19 cellular contexts compared by ENCODE assay signal in genomic region chr1:110960777-110961420, GRCh38. TPM values are rescaled to one million over a fixed set of nuclear protein-coding genes. Genes with fewer than 3 reads are reported as not detected.
DNase-seq lines count a peak whose midpoint lies in the region; ATAC-seq and TF ChIP-seq lines count a peak whose summit lies in the region.
"Had no signal": no experiment of that assay in that cellular context is flagged by ENCODE, and none has a peak within 500 bp of the region (broad histone marks: within the 10 kb centered on the region; RNA-seq: fewer than 3 reads in every experiment).

No MANE protein-coding gene starts in this region.

- H3K4me2 ChIP-seq in OCI-LY7 (ENCODE audit: low read length) (peak overlapping the region; percentile 6; the same call in 1 of the 2 replicates), PC-9 (no peak overlapping the region)

- H3F3A ChIP-seq in PC-9 (ENCODE audit: insufficient read depth, low read depth) = peaks cover 26% of the 10 kb centered on the region

- H3K9me3 ChIP-seq in right cardiac atrium (ENCODE audit: control insufficient read depth, low read length) (peaks cover 1% of the 10 kb centered on the region), heart right ventricle (peaks cover 0 to 85% (median 12%) of the 10 kb centered on the region in 11 donors), OCI-LY7 (ENCODE audit: low read length) (peaks cover 12% of the 10 kb centered on the region; the same call in 1 of the 2 replicates), testis (no peaks in the 10 kb centered on the region), PC-9 (ENCODE audit: insufficient read depth, low read depth) (peaks cover 35% of the 10 kb centered on the region)
- H3K9me3 ChIP-seq: thyroid gland had no signal

- no peak for TF ChIP-seq CTCF in heart right ventricle (IDR thresholded peaks at IDR 0.05)
- TF ChIP-seq CTCF in OCI-LY7 (conservative IDR thresholded peaks at IDR 0.05; ENCODE audit: low read length) = no peak
- TF ChIP-seq CTCF in fibroblast of villous mesenchyme (IDR thresholded peaks at IDR 0.05; ENCODE audit: insufficient read depth, low read depth, low read length) = no peak
- TF ChIP-seq CTCF in testis (IDR thresholded peaks at IDR 0.05) = no peak
- no peak for TF ChIP-seq CTCF in PC-9 (conservative IDR thresholded peaks at IDR 0.05)

- in situ Hi-C loops in ACHN (cut with HindIII; ENCODE audit: low pct_ligation_motif_present, low pct_unique_long_range_greater_than_20kb, low sequenced_read_pairs) = no loop called here

- ATAC-seq in right cardiac atrium (no peak), heart right ventricle (no peak)
- ATAC-seq: gastroesophageal sphincter, left cardiac atrium, T-helper 17 cell had no signal

- DNase-seq in right cardiac atrium (no peak), heart right ventricle (no peak), OCI-LY7 (ENCODE audit: low spot score) (no peak), fibroblast of villous mesenchyme (ENCODE audit: low read depth) (no peak), testis (no peak), PC-9 (no peak), ACHN (no peak), HCEC 1CT (no peak)
- DNase-seq: amygdala; CD4-positive, alpha-beta memory T cell; central memory CD4-positive, alpha-beta T cell; DMS79 treated with DMSO at 0.1 percent for 48 hours; left cardiac atrium; mesendoderm; NCI-H526 treated with DMSO at 0.1 percent for 48 hours; SIG-M5; T-helper 17 cell; thyroid gland had no signal

- H3K27ac ChIP-seq in right cardiac atrium (ENCODE audit: low read length) = no peak overlapping the region
- H3K27ac ChIP-seq in heart right ventricle = no peak overlapping the region
- no peak overlapping the region for H3K27ac ChIP-seq in OCI-LY7 (ENCODE audit: low read depth, low read length, poor library complexity, severe bottlenecking)
- peak overlapping the region; percentile 9 to 56 for H3K27ac ChIP-seq in testis
- no peak overlapping the region for H3K27ac ChIP-seq in PC-9
- H3K27ac ChIP-seq: gastroesophageal sphincter, thyroid gland had no signal

- H3K79me2 ChIP-seq in OCI-LY7 (ENCODE audit: insufficient read depth, low read depth, low read length) (peaks cover 16% of the 10 kb centered on the region; the same call in 1 of the 2 replicates), PC-9 (ENCODE audit: low read depth) (peaks cover 58% of the 10 kb centered on the region)

- H3K4me3 ChIP-seq in right cardiac atrium (ENCODE audit: low read length) = peak overlapping the region; percentile 9
- no peak overlapping the region for H3K4me3 ChIP-seq in heart right ventricle
- H3K4me3 ChIP-seq in OCI-LY7 (ENCODE audit: low read depth, low read length, poor library complexity, severe bottlenecking) = no peak overlapping the region
- H3K4me3 ChIP-seq in fibroblast of villous mesenchyme (ENCODE audit: low read depth, low read length) = peak overlapping the region; percentile 15
- H3K4me3 ChIP-seq in testis = peak overlapping the region in 1 of 2 donors; percentile 82
- H3K4me3 ChIP-seq in PC-9 = no peak overlapping the region
- H3K4me3 ChIP-seq: gastroesophageal sphincter, thyroid gland had no signal

- H2AFZ ChIP-seq in OCI-LY7 (ENCODE audit: low read length) = no peak overlapping the region
- no peak overlapping the region for H2AFZ ChIP-seq in PC-9

- 91% methylated on average over 2 of the region's 2 CpGs for WGBS in right cardiac atrium
- WGBS in heart right ventricle, 2 donors = 89 to 93% methylated on average over 2 of the region's 2 CpGs
- 30 to 52% methylated on average over 2 of the region's 2 CpGs for WGBS in testis, 2 donors

- H3K36me3 ChIP-seq in heart right ventricle (peaks cover 0 to 22% (median 0%) of the 10 kb centered on the region in 9 donors), OCI-LY7 (ENCODE audit: insufficient read depth, low read length) (no peaks in the 10 kb centered on the region), testis (ENCODE audit: low read depth, missing control alignments) (no peaks in the 10 kb centered on the region), PC-9 (ENCODE audit: low read depth) (peaks cover 32% of the 10 kb centered on the region; the same call in 1 of the 2 replicates)
- H3K36me3 ChIP-seq: thyroid gland had no signal

- H3K9me2 ChIP-seq in OCI-LY7 (ENCODE audit: insufficient read depth, low read length) (no peaks in the 10 kb centered on the region), PC-9 (ENCODE audit: insufficient read depth) (no peaks in the 10 kb centered on the region)

- POLR2A ChIA-PET in OCI-LY7 (lab: Charles Lee) (interaction anchor here (1.2 kb wide), 1 partner anchor 90 kb away, joined by 3 read pairs; no protein-coding TSS in a partner anchor), PC-9 (lab: Charles Lee; ENCODE audit: unreplicated experiment) (no interaction called here)

- intact Hi-C loops in right cardiac atrium (cut with DNase I) = no loop called here
- intact Hi-C loops in heart right ventricle (cut with DNase I) = no loop called here
- intact Hi-C loops in OCI-LY7 (cut with micrococcal nuclease; ENCODE audit: unreplicated experiment) = no loop called here
- intact Hi-C loops in testis (cut with DNase I; ENCODE audit: low total_unique reads) = no loop called here
- intact Hi-C loops in PC-9 (cut with micrococcal nuclease; ENCODE audit: unreplicated experiment) = no loop called here

- H3K27me3 ChIP-seq in right cardiac atrium (ENCODE audit: control insufficient read depth, insufficient read depth) = no peaks in the 10 kb centered on the region
- H3K27me3 ChIP-seq in heart right ventricle = no peaks in the 10 kb centered on the region
- H3K27me3 ChIP-seq in testis = no peaks in the 10 kb centered on the region
- H3K27me3 ChIP-seq in PC-9 (ENCODE audit: insufficient read depth, low read depth) = no peaks in the 10 kb centered on the region
- H3K27me3 ChIP-seq: thyroid gland had no signal

- TF ChIP-seq POLR2A in testis (IDR thresholded peaks at IDR 0.05) = no peak

- H4K20me1 ChIP-seq in OCI-LY7 (ENCODE audit: insufficient read depth, low read length) = no peaks in the 10 kb centered on the region
- H4K20me1 ChIP-seq in PC-9 (ENCODE audit: insufficient read depth) = 0 out of 2 replicates have a peak, but pooled peaks cover 9% of the 10 kb centered on the region

- CTCF ChIA-PET in OCI-LY7 (lab: Charles Lee; ENCODE audit: unreplicated experiment) (no interaction called here), PC-9 (lab: Charles Lee) (no interaction called here)

- no peaks in the 10 kb centered on the region for H3K4me1 ChIP-seq in right cardiac atrium (ENCODE audit: control insufficient read depth, insufficient read depth, low read length)
- peaks cover 0 to 27% (median 17%) of the 10 kb centered on the region in 9 donors for H3K4me1 ChIP-seq in heart right ventricle
- H3K4me1 ChIP-seq in OCI-LY7 (ENCODE audit: insufficient read depth, low read length, poor library complexity, severe bottlenecking) = peaks cover 22% of the 10 kb centered on the region
- H3K4me1 ChIP-seq in testis = no peaks in the 10 kb centered on the region
- peaks cover 22% of the 10 kb centered on the region for H3K4me1 ChIP-seq in PC-9 (replicated peaks; ENCODE audit: insufficient read depth)
- H3K4me1 ChIP-seq: thyroid gland had no signal

- BruUV-seq in OCI-LY7 (replicated peaks; lab: Mats Ljungman, UMichigan) = no TSS peak
- no TSS peak for BruUV-seq in PC-9 (replicated peaks; lab: Mats Ljungman, UMichigan)

RNA-seq across cellular contexts. Expression of gene LRIF1, which starts 2.8 kb away (rescaled TPM):
- total RNA-seq in right cardiac atrium = 10 to 100 TPM; 13.4 to 17.2 (median 15.7) TPM
- polyA plus RNA-seq in right cardiac atrium = 18.1 TPM
- total RNA-seq in heart right ventricle = 10 to 100 TPM; 13.8 to 21.3 (median 16.0) TPM
- polyA plus RNA-seq in heart right ventricle = 10 to 100 TPM in 1 of 2 donors, 1 to 10 TPM in 1; 7.2 to 13.8 TPM
- 6.6 and 7.1 TPM in 2 replicates for total RNA-seq in OCI-LY7 (2014; rRNA removed; shearing (Covaris generic))
- total RNA-seq in OCI-LY7 (2022) = 10.0 and 12.2 TPM in 2 replicates
- 12.9 and 19.4 TPM in 2 replicates for total RNA-seq in fibroblast of villous mesenchyme
- 10 to 100 TPM; 54.3 to 54.6 TPM for total RNA-seq in testis
- polyA plus RNA-seq in testis (ENCODE audit: insufficient read depth, low read depth, low replicate concordance) = 31.4 TPM
- total RNA-seq in PC-9 (2021) = 11.8 and 13.5 TPM in 2 replicates

Comparison
In these comparisons a context has a peak if more than half of its experiments do, and no peak if none do; other contexts are left out.
1. H3K4me3 ChIP-seq: peak in right cardiac atrium (single experiment) and fibroblast of villous mesenchyme (single experiment); none in heart right ventricle (0 of 10), OCI-LY7 (single experiment) and PC-9 (single experiment).
2. H3K27ac ChIP-seq: peak in testis (2 of 2); none in right cardiac atrium (single experiment), heart right ventricle (0 of 10), OCI-LY7 (single experiment) and PC-9 (single experiment).